ENCODE assay signal across 8 cellular contexts in the genomic region with DNA sequence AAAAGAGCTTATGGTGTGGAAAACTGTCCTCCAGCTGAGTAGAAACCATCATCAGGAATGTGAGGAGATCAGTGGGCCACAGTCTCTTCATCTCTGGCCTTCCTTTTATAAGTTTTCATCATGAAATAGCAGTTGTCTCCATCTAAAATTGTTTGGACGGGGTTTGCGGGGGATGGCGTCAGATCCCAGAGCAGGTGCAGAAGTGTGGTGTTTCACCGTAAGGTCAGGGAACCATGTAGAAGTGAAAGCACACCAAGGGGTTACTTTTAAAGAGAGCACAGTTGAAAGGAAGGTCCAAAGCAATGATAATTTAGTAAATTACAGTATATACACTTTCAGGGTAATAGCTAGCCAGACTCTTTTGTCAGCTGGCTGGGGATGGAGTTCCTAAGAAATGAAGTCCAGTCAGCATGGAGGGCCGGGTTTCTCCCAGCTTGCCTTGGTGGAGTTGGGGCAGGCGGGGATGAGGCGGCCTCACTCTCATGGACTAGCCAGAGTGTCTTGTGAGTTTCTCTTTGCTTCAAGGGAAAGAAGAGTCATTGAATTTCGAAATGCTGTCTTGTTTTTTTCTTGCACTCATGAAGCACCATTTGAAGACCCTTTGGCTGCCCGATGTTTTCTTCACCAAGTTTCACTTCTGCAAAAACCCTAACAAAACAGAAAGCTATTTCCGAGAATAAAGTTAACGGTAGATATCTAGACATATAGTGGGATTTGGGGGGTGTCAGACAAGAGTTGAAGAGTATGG.
A peak's percentile ranks its signal among the peaks of the same experiment; 100 is the strongest.
DNase-seq lines count a peak whose midpoint lies in the region; ATAC-seq and TF ChIP-seq lines count a peak whose summit lies in the region.

No MANE protein-coding gene starts in this region.

- CTCF ChIA-PET in HEK293T (lab: Yijun Ruan, JAX): no interaction called here

- 91% methylated on average over 11 of the region's 11 CpGs for WGBS in suprapubic skin

- H3K4me1 Mint-ChIP-seq in CD4-positive, CD25-positive, alpha-beta regulatory T cell: peaks cover 0 to 31% (median 7%) of the 10 kb centered on the region in 4 donors
- H3K4me1 Mint-ChIP-seq in effector memory CD8-positive, alpha-beta T cell (ENCODE audit: low read depth in 2 of 2): peaks cover 7 to 11% of the 10 kb centered on the region in 2 donors
- peaks cover 19% of the 10 kb centered on the region for H3K4me1 Mint-ChIP-seq in neural progenitor cell

- no peak overlapping the region for H3K4me3 ChIP-seq in CD4-positive, CD25-positive, alpha-beta regulatory T cell (ENCODE audit: low read depth, low read length)
- no peak overlapping the region for H3K4me3 ChIP-seq in neural progenitor cell
- H3K4me3 ChIP-seq in suprapubic skin: no peak overlapping the region

- H3K4me1 ChIP-seq in CD4-positive, CD25-positive, alpha-beta regulatory T cell (ENCODE audit: control insufficient read depth, insufficient read depth, low read length, poor library complexity, severe bottlenecking): no peaks in the 10 kb centered on the region
- H3K4me1 ChIP-seq in neural progenitor cell (peaks cover 14% of the 10 kb centered on the region), suprapubic skin (peaks cover 18% of the 10 kb centered on the region)

- H3K4me2 ChIP-seq in neural progenitor cell: no peak overlapping the region

- no peaks in the 10 kb centered on the region for H3K27me3 Mint-ChIP-seq in CD4-positive, CD25-positive, alpha-beta regulatory T cell
- no peaks in the 10 kb centered on the region for H3K27me3 Mint-ChIP-seq in effector memory CD8-positive, alpha-beta T cell
- H3K27me3 Mint-ChIP-seq in neural progenitor cell (ENCODE audit: insufficient read depth, low read depth): no peaks in the 10 kb centered on the region

- no peak for TF ChIP-seq POLR2A in suprapubic skin (IDR thresholded peaks at IDR 0.05)

- H3K4me3 Mint-ChIP-seq in CD4-positive, CD25-positive, alpha-beta regulatory T cell: peak overlapping the region in 1 of 4 donors; percentile 1
- H3K4me3 Mint-ChIP-seq in effector memory CD8-positive, alpha-beta T cell: no peak overlapping the region
- H3K4me3 Mint-ChIP-seq in neural progenitor cell: no peak overlapping the region

- POLR2A ChIA-PET in HEK293T (lab: Yijun Ruan, JAX): no interaction called here

- H4K20me1 ChIP-seq in neural progenitor cell (ENCODE audit: low read depth): no peaks in the 10 kb centered on the region

- no peaks in the 10 kb centered on the region for H3F3A ChIP-seq in neural progenitor cell (ENCODE audit: low read depth)

- H3K27me3 ChIP-seq in CD4-positive, CD25-positive, alpha-beta regulatory T cell (ENCODE audit: control insufficient read depth, insufficient read depth, low read length): no peaks in the 10 kb centered on the region
- H3K27me3 ChIP-seq in neural progenitor cell (no peaks in the 10 kb centered on the region), suprapubic skin (no peaks in the 10 kb centered on the region)

- no peak for TF ChIP-seq EP300 in suprapubic skin (IDR thresholded peaks at IDR 0.05)

- TF ChIP-seq CTCF in neural progenitor cell (IDR thresholded peaks at IDR 0.05) (no peak), suprapubic skin (IDR thresholded peaks at IDR 0.05) (no peak)

- peak overlapping the region in 1 of 3 donors; percentile 72 for H3K27ac Mint-ChIP-seq in CD4-positive, CD25-positive, alpha-beta regulatory T cell
- peak overlapping the region in 1 of 2 donors; percentile 44 for H3K27ac Mint-ChIP-seq in effector memory CD8-positive, alpha-beta T cell
- H3K27ac Mint-ChIP-seq in neural progenitor cell: no peak overlapping the region

- H2AFZ ChIP-seq in neural progenitor cell (replicated peaks): no peak overlapping the region

- no peak overlapping the region for H3K27ac ChIP-seq in CD4-positive, CD25-positive, alpha-beta regulatory T cell (ENCODE audit: insufficient read depth, low read length, poor library complexity, severe bottlenecking)
- no peak overlapping the region for H3K27ac ChIP-seq in neural progenitor cell
- no peak overlapping the region for H3K27ac ChIP-seq in suprapubic skin

- H3K79me2 ChIP-seq in neural progenitor cell (ENCODE audit: low read depth): no peaks in the 10 kb centered on the region

- peaks cover 13% of the 10 kb centered on the region for H3K36me3 ChIP-seq in CD4-positive, CD25-positive, alpha-beta regulatory T cell (ENCODE audit: control insufficient read depth, insufficient read depth, low read length)
- no peaks in the 10 kb centered on the region for H3K36me3 ChIP-seq in neural progenitor cell
- H3K36me3 ChIP-seq in suprapubic skin: peaks cover 14% of the 10 kb centered on the region

- peak; percentile 23 to 40 for ATAC-seq in CD4-positive, CD25-positive, alpha-beta regulatory T cell (ENCODE audit: low read depth in 2 of 2)
- peak; percentile 48 for ATAC-seq in GM19372 (IDR thresholded peaks at IDR 0.05; ENCODE audit: low read depth, unreplicated experiment)
- peak; percentile 66 for ATAC-seq in HG03175 (IDR thresholded peaks at IDR 0.05; ENCODE audit: unreplicated experiment)
- ATAC-seq in effector memory CD8-positive, alpha-beta T cell (replicated peaks): peak; percentile 16

- no peak overlapping the region for H3K9ac ChIP-seq in neural progenitor cell

- peaks cover 26% of the 10 kb centered on the region for H3K36me3 Mint-ChIP-seq in CD4-positive, CD25-positive, alpha-beta regulatory T cell
- H3K36me3 Mint-ChIP-seq in effector memory CD8-positive, alpha-beta T cell (ENCODE audit: insufficient read depth): peaks cover 11% of the 10 kb centered on the region
- peaks cover 19% of the 10 kb centered on the region for H3K36me3 Mint-ChIP-seq in neural progenitor cell

- DNase-seq in CD4-positive, CD25-positive, alpha-beta regulatory T cell: no peak
- DNase-seq in effector memory CD8-positive, alpha-beta T cell: no peak
- no peak for DNase-seq in neural progenitor cell (ENCODE audit: low spot score)
- no peak for DNase-seq in HEK293T (ENCODE audit: extremely low spot score)
- no peak for DNase-seq in suprapubic skin (ENCODE audit: low spot score in 2 of 2)
- DNase-seq in HCEC 1CT: no peak

- no peaks in the 10 kb centered on the region for H3K9me3 ChIP-seq in CD4-positive, CD25-positive, alpha-beta regulatory T cell (ENCODE audit: control insufficient read depth in 2 of 2, low read length in 2 of 2)
- no peaks in the 10 kb centered on the region for H3K9me3 ChIP-seq in neural progenitor cell (ENCODE audit: low read depth)
- H3K9me3 ChIP-seq in suprapubic skin: no peaks in the 10 kb centered on the region

- H3K9me3 Mint-ChIP-seq in CD4-positive, CD25-positive, alpha-beta regulatory T cell: no peaks in the 10 kb centered on the region
- no peaks in the 10 kb centered on the region for H3K9me3 Mint-ChIP-seq in effector memory CD8-positive, alpha-beta T cell
- no peaks in the 10 kb centered on the region for H3K9me3 Mint-ChIP-seq in neural progenitor cell

TF ChIP-seq in HEK293T, 16 proteins besides CTCF, POLR2A, EP300 and RAD21:
- TF ChIP-seq HDGF (IDR thresholded peaks at IDR 0.05; ENCODE audit: borderline replicate concordance) (no peak), FOXM1 (IDR thresholded peaks at IDR 0.05; ENCODE audit: borderline replicate concordance) (no peak)
TF ChIP-seq in HEK293T: peak in this region for 0.

Comparison
In these comparisons a context has a peak if more than half of its experiments do, and no peak if none do; other contexts are left out.
1. ATAC-seq: peak in every context shown above with its lines; median percentile 66 in HG03175; 48 in GM19372; 32 in CD4-positive, CD25-positive, alpha-beta regulatory T cell; 16 in effector memory CD8-positive, alpha-beta T cell.